In the genomic region with DNA sequence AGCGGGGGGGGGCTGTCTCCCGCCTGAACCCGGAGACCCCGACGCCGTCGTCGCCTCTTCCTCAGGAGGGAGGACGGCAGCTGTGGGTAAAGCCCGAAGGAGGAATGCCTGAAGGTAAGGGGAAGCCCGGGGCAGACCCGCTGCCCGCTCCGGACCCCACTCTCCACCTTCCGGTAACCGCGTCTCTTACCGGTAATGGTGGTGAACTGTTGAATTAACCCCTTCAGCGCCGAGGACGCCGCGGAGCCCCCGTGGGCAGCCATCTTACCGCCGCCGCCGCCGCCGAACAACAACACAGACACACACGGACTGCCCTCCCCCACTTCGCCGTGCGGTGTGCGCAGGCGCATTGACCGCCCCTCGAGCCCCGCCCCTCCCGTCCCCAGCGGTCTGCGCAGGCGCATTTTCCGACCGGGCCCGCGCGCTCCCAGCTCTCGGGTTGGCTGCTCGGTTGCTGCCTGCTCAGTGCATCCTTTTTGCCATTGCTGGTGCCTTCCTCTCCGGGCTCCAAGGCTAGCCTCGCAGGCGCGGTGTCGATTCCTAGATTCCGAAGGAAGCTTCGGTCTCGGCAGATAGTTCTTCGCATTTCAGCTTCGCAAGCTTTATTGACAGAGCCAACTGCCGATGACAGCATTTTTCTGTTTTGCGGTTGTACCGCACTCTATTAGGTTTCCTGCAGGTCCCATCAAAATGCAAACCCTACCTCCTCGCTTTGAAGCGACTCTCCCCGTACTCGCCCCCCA, we compare ENCODE assay signal across 1 cellular context.
A peak's percentile ranks its signal among the peaks of the same experiment; 100 is the strongest.
TF ChIP-seq lines count a peak whose summit lies in the region.

A gene with protein sequence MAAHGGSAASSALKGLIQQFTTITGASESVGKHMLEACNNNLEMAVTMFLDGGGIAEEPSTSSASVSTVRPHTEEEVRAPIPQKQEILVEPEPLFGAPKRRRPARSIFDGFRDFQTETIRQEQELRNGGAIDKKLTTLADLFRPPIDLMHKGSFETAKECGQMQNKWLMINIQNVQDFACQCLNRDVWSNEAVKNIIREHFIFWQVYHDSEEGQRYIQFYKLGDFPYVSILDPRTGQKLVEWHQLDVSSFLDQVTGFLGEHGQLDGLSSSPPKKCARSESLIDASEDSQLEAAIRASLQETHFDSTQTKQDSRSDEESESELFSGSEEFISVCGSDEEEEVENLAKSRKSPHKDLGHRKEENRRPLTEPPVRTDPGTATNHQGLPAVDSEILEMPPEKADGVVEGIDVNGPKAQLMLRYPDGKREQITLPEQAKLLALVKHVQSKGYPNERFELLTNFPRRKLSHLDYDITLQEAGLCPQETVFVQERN (minus strand): TSS at position 291 of the 743 bp plus-strand sequence. CDS start 28 bp downstream, at position 263.

TF ChIP-seq in HepG2, 621 proteins besides CTCF, POLR2A, EP300 and RAD21 (continued from another document and continues in another):
- TF ChIP-seq, protein P1, sequence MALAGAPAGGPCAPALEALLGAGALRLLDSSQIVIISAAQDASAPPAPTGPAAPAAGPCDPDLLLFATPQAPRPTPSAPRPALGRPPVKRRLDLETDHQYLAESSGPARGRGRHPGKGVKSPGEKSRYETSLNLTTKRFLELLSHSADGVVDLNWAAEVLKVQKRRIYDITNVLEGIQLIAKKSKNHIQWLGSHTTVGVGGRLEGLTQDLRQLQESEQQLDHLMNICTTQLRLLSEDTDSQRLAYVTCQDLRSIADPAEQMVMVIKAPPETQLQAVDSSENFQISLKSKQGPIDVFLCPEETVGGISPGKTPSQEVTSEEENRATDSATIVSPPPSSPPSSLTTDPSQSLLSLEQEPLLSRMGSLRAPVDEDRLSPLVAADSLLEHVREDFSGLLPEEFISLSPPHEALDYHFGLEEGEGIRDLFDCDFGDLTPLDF (CRISPR knock-in tag; IDR thresholded peaks at IDR 0.05): peak; percentile 42; the same call in 1 of the 2 replicates
- TF ChIP-seq ZNF251 (CRISPR knock-in tag; IDR thresholded peaks at IDR 0.05) (no peak), ZNF230 (CRISPR knock-in tag; IDR thresholded peaks at IDR 0.05) (0 out of 2 replicates have a peak, but pooled peaks have one; percentile 24), AKAP8 (CRISPR knock-in tag; IDR thresholded peaks at IDR 0.05) (no peak), ZNF616 (CRISPR knock-in tag; IDR thresholded peaks at IDR 0.05; ENCODE audit: low read depth) (0 out of 2 replicates have a peak, but pooled peaks have one; percentile 23), NFKB2 (CRISPR knock-in tag; IDR thresholded peaks at IDR 0.05; ENCODE audit: borderline replicate concordance) (peak; percentile 48; the same call in 1 of the 2 replicates), ZNF17 (CRISPR knock-in tag; IDR thresholded peaks at IDR 0.05) (no peak), ZNF782 (CRISPR knock-in tag; IDR thresholded peaks at IDR 0.05; ENCODE audit: borderline replicate concordance) (no peak), ARID2 (CRISPR knock-in tag; IDR thresholded peaks at IDR 0.05; ENCODE audit: borderline replicate concordance) (no peak), GLI4 (CRISPR knock-in tag; IDR thresholded peaks at IDR 0.05; ENCODE audit: borderline replicate concordance) (peak; percentile 72; the same call in 1 of the 2 replicates), MIER2 (CRISPR knock-in tag; IDR thresholded peaks at IDR 0.05) (no peak), ATF1 (CRISPR knock-in tag; IDR thresholded peaks at IDR 0.05) (no peak), ZNF530 (CRISPR knock-in tag; IDR thresholded peaks at IDR 0.05; ENCODE audit: low read depth) (0 out of 2 replicates have a peak, but pooled peaks have one; percentile 84), ZNF549 (CRISPR knock-in tag; IDR thresholded peaks at IDR 0.05) (peak; percentile 92), ZNF562 (CRISPR knock-in tag; IDR thresholded peaks at IDR 0.05; ENCODE audit: borderline replicate concordance) (no peak), SOX6 (IDR thresholded peaks at IDR 0.05) (no peak), SOX6 (CRISPR knock-in tag; IDR thresholded peaks at IDR 0.05) (peak; percentile 47), ONECUT2 (CRISPR knock-in tag; IDR thresholded peaks at IDR 0.05) (no peak), ZNF615 (CRISPR knock-in tag; IDR thresholded peaks at IDR 0.05; ENCODE audit: borderline replicate concordance) (0 out of 2 replicates have a peak, but pooled peaks have one; percentile 39), XRCC5 (optimal IDR thresholded peaks at IDR 0.05; ENCODE audit: low read length) (peak; percentile 25), ZNF3 (CRISPR knock-in tag; IDR thresholded peaks at IDR 0.05) (no peak), ELF1 (CRISPR knock-in tag; IDR thresholded peaks at IDR 0.05) (peak; percentile 32), ZFP37 (CRISPR knock-in tag; IDR thresholded peaks at IDR 0.05; ENCODE audit: borderline replicate concordance) (no peak), ELF4 (CRISPR knock-in tag; IDR thresholded peaks at IDR 0.05; ENCODE audit: borderline replicate concordance) (peak; percentile 85; the same call in 1 of the 2 replicates), ELF3 (CRISPR knock-in tag; IDR thresholded peaks at IDR 0.05) (peak; percentile 69; the same call in 1 of the 2 replicates), ZNF768 (CRISPR knock-in tag; IDR thresholded peaks at IDR 0.05) (peak; percentile 63; the same call in 1 of the 2 replicates), ZIK1 (CRISPR knock-in tag; IDR thresholded peaks at IDR 0.05; ENCODE audit: borderline replicate concordance, low read depth) (peak; percentile 73; the same call in 1 of the 2 replicates), RFXAP (CRISPR knock-in tag; IDR thresholded peaks at IDR 0.05; ENCODE audit: borderline replicate concordance) (peak; percentile 69), MXI1 (IDR thresholded peaks at IDR 0.05; ENCODE audit: borderline replicate concordance, low read depth, low read length) (peak; percentile 68; the same call in 2 of the 3 replicates), FIP1L1 (IDR thresholded peaks at IDR 0.05; ENCODE audit: borderline replicate concordance, insufficient read depth, low read depth, low read length) (no peak), CENPX (CRISPR knock-in tag; IDR thresholded peaks at IDR 0.05) (no peak), ZNF879 (CRISPR knock-in tag; IDR thresholded peaks at IDR 0.05) (0 out of 2 replicates have a peak, but pooled peaks have one; percentile 17), SP5 (CRISPR knock-in tag; IDR thresholded peaks at IDR 0.05; ENCODE audit: borderline replicate concordance, low read depth) (peak; percentile 67; the same call in 1 of the 2 replicates), HOXA5 (CRISPR knock-in tag; IDR thresholded peaks at IDR 0.05) (peak; percentile 29), RELA (CRISPR knock-in tag; IDR thresholded peaks at IDR 0.05) (no peak), ZNF841 (CRISPR knock-in tag; IDR thresholded peaks at IDR 0.05; ENCODE audit: borderline replicate concordance) (no peak), ZNF776 (CRISPR knock-in tag; IDR thresholded peaks at IDR 0.05) (peak; percentile 49; the same call in 1 of the 2 replicates), ZNF790 (CRISPR knock-in tag; IDR thresholded peaks at IDR 0.05; ENCODE audit: borderline replicate concordance) (no peak)
- TF ChIP-seq, protein P2, sequence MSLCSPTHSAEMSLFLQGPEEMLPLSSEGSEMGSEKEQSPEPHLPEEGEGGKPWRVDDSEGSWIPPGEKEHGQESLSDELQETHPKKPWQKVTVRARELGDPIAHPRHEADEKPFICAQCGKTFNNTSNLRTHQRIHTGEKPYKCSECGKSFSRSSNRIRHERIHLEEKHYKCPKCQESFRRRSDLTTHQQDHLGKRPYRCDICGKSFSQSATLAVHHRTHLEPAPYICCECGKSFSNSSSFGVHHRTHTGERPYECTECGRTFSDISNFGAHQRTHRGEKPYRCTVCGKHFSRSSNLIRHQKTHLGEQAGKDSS (CRISPR knock-in tag; IDR thresholded peaks at IDR 0.05; ENCODE audit: borderline replicate concordance, low read depth): 0 out of 2 replicates have a peak, but pooled peaks have one; percentile 19
- TF ChIP-seq, protein P3, sequence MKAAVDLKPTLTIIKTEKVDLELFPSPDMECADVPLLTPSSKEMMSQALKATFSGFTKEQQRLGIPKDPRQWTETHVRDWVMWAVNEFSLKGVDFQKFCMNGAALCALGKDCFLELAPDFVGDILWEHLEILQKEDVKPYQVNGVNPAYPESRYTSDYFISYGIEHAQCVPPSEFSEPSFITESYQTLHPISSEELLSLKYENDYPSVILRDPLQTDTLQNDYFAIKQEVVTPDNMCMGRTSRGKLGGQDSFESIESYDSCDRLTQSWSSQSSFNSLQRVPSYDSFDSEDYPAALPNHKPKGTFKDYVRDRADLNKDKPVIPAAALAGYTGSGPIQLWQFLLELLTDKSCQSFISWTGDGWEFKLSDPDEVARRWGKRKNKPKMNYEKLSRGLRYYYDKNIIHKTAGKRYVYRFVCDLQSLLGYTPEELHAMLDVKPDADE (CRISPR knock-in tag; IDR thresholded peaks at IDR 0.05): no peak
- TF ChIP-seq, protein P4, sequence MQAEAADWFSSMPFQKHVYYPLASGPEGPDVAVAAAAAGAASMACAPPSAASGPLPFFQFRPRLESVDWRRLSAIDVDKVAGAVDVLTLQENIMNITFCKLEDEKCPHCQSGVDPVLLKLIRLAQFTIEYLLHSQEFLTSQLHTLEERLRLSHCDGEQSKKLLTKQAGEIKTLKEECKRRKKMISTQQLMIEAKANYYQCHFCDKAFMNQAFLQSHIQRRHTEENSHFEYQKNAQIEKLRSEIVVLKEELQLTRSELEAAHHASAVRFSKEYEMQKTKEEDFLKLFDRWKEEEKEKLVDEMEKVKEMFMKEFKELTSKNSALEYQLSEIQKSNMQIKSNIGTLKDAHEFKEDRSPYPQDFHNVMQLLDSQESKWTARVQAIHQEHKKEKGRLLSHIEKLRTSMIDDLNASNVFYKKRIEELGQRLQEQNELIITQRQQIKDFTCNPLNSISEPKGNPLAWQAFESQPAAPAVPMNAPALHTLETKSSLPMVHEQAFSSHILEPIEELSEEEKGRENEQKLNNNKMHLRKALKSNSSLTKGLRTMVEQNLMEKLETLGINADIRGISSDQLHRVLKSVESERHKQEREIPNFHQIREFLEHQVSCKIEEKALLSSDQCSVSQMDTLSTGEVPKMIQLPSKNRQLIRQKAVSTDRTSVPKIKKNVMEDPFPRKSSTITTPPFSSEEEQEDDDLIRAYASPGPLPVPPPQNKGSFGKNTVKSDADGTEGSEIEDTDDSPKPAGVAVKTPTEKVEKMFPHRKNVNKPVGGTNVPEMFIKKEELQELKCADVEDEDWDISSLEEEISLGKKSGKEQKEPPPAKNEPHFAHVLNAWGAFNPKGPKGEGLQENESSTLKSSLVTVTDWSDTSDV (CRISPR knock-in tag; IDR thresholded peaks at IDR 0.05): peak; percentile 20; the same call in 1 of the 2 replicates
- TF ChIP-seq, protein P5, sequence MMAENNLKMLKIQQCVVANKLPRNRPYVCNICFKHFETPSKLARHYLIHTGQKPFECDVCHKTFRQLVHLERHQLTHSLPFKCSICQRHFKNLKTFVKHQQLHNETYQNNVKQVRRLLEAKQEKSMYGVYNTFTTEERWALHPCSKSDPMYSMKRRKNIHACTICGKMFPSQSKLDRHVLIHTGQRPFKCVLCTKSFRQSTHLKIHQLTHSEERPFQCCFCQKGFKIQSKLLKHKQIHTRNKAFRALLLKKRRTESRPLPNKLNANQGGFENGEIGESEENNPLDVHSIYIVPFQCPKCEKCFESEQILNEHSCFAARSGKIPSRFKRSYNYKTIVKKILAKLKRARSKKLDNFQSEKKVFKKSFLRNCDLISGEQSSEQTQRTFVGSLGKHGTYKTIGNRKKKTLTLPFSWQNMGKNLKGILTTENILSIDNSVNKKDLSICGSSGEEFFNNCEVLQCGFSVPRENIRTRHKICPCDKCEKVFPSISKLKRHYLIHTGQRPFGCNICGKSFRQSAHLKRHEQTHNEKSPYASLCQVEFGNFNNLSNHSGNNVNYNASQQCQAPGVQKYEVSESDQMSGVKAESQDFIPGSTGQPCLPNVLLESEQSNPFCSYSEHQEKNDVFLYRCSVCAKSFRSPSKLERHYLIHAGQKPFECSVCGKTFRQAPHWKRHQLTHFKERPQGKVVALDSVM (CRISPR knock-in tag; IDR thresholded peaks at IDR 0.05): peak; percentile 73
- TF ChIP-seq, protein P6, sequence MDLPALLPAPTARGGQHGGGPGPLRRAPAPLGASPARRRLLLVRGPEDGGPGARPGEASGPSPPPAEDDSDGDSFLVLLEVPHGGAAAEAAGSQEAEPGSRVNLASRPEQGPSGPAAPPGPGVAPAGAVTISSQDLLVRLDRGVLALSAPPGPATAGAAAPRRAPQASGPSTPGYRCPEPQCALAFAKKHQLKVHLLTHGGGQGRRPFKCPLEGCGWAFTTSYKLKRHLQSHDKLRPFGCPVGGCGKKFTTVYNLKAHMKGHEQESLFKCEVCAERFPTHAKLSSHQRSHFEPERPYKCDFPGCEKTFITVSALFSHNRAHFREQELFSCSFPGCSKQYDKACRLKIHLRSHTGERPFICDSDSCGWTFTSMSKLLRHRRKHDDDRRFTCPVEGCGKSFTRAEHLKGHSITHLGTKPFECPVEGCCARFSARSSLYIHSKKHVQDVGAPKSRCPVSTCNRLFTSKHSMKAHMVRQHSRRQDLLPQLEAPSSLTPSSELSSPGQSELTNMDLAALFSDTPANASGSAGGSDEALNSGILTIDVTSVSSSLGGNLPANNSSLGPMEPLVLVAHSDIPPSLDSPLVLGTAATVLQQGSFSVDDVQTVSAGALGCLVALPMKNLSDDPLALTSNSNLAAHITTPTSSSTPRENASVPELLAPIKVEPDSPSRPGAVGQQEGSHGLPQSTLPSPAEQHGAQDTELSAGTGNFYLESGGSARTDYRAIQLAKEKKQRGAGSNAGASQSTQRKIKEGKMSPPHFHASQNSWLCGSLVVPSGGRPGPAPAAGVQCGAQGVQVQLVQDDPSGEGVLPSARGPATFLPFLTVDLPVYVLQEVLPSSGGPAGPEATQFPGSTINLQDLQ (CRISPR knock-in tag; IDR thresholded peaks at IDR 0.05): 0 out of 2 replicates have a peak, but pooled peaks have one; percentile 25
- TF ChIP-seq, protein P7, sequence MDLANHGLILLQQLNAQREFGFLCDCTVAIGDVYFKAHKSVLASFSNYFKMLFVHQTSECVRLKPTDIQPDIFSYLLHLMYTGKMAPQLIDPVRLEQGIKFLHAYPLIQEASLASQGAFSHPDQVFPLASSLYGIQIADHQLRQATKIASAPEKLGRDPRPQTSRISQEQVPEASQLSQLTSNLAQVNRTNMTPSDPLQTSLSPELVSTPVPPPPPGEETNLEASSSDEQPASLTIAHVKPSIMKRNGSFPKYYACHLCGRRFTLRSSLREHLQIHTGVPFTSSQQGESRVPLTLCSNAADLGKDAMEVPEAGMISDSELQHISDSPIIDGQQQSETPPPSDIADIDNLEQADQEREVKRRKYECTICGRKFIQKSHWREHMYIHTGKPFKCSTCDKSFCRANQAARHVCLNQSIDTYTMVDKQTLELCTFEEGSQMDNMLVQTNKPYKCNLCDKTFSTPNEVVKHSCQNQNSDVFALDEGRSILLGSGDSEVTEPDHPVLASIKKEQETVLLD (CRISPR knock-in tag; IDR thresholded peaks at IDR 0.05; ENCODE audit: low read depth): peak; percentile 86
- TF ChIP-seq, protein P8, sequence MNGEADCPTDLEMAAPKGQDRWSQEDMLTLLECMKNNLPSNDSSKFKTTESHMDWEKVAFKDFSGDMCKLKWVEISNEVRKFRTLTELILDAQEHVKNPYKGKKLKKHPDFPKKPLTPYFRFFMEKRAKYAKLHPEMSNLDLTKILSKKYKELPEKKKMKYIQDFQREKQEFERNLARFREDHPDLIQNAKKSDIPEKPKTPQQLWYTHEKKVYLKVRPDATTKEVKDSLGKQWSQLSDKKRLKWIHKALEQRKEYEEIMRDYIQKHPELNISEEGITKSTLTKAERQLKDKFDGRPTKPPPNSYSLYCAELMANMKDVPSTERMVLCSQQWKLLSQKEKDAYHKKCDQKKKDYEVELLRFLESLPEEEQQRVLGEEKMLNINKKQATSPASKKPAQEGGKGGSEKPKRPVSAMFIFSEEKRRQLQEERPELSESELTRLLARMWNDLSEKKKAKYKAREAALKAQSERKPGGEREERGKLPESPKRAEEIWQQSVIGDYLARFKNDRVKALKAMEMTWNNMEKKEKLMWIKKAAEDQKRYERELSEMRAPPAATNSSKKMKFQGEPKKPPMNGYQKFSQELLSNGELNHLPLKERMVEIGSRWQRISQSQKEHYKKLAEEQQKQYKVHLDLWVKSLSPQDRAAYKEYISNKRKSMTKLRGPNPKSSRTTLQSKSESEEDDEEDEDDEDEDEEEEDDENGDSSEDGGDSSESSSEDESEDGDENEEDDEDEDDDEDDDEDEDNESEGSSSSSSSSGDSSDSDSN (CRISPR knock-in tag; IDR thresholded peaks at IDR 0.05): peak; percentile 40
